Comparison of ENCODE assay signal across 9 cellular contexts in genomic region chr19:4284176-4284958, GRCh38. TPM values are rescaled to one million over a fixed set of nuclear protein-coding genes. Genes with fewer than 3 reads are reported as not detected.
DNase-seq lines count a peak whose midpoint lies in the region; ATAC-seq and TF ChIP-seq lines count a peak whose summit lies in the region.
"Had no signal": no experiment of that assay in that cellular context is flagged by ENCODE, and none has a peak within 500 bp of the region (broad histone marks: within the 10 kb centered on the region; RNA-seq: fewer than 3 reads in every experiment).

No MANE protein-coding gene starts in this region.

- intact Hi-C loops in HCT116 (cut with micrococcal nuclease) = no loop called here

- RAD21 ChIA-PET in HCT116 (lab: Charles Lee; ENCODE audit: low non-redundant PET in 1 of 2, low total read pairs in 2 of 2, uncharacterized antibody in 2 of 2, unreplicated experiment in 2 of 2) = no interaction called here

- H3K9ac ChIP-seq in HCT116 (ENCODE audit: low read length) = no peak overlapping the region
- H3K9ac ChIP-seq in iPS-15b (ENCODE audit: low read depth, low read length) = no peak overlapping the region

- H3K9me2 ChIP-seq in HCT116 (ENCODE audit: insufficient read depth) = no peaks in the 10 kb centered on the region

- in situ Hi-C loops in ACHN (cut with HindIII; ENCODE audit: low pct_ligation_motif_present, low pct_unique_long_range_greater_than_20kb, low sequenced_read_pairs) = no loop called here

- H3K27me3 ChIP-seq in HCT116 (ENCODE audit: insufficient read depth, low read length) (no peaks in the 10 kb centered on the region), RWPE2 (ENCODE audit: insufficient read depth, poor library complexity, severe bottlenecking) (peaks cover 17% of the 10 kb centered on the region), iPS-15b (ENCODE audit: control insufficient read depth, insufficient read depth, low read length) (peaks cover 18% of the 10 kb centered on the region)

- ATAC-seq in HCT116 (peak; percentile 83), RWPE2 (ENCODE audit: low read depth) (peak; percentile 73; the same call in 2 of the 3 replicates), HG03432 (IDR thresholded peaks at IDR 0.05; ENCODE audit: unreplicated experiment) (no peak)

- H3K9me3 ChIP-seq in HCT116 (ENCODE audit: control insufficient read depth in 1 of 2, insufficient read depth in 1 of 2, low read depth in 1 of 2, low read length in 2 of 2) (no peaks in the 10 kb centered on the region), RWPE2 (ENCODE audit: severe bottlenecking) (no peaks in the 10 kb centered on the region), iPS-15b (ENCODE audit: control insufficient read depth, insufficient read depth, low read length) (no peaks in the 10 kb centered on the region)

- no peak overlapping the region for H3K27ac ChIP-seq in HCT116 (ENCODE audit: low read depth, low read length)
- no peak overlapping the region for H3K27ac ChIP-seq in RWPE2 (ENCODE audit: poor library complexity, severe bottlenecking)

- H3K4me1 ChIP-seq in HCT116 (ENCODE audit: control insufficient read depth in 1 of 2, insufficient read depth in 2 of 2, low read length in 2 of 2) (peaks cover 12 to 38% of the 10 kb centered on the region in 2 experiments; a peak in 3 of 4 replicates), RWPE2 (ENCODE audit: insufficient read depth, poor library complexity, severe bottlenecking) (no peaks in the 10 kb centered on the region), iPS-15b (ENCODE audit: control insufficient read depth, insufficient read depth, low read length) (no peaks in the 10 kb centered on the region)

- no peak for TF ChIP-seq POLR2A in HCT116 (IDR thresholded peaks at IDR 0.05; ENCODE audit: borderline replicate concordance, extremely low read depth, insufficient read depth, insufficient read length)

- H3K36me3 ChIP-seq in HCT116 (ENCODE audit: control insufficient read depth in 1 of 2, insufficient read depth in 2 of 2, low read length in 2 of 2) = no peaks in the 10 kb centered on the region
- no peaks in the 10 kb centered on the region for H3K36me3 ChIP-seq in RWPE2 (ENCODE audit: low read depth)
- H3K36me3 ChIP-seq in iPS-15b (ENCODE audit: control insufficient read depth, insufficient read depth, low read length) = no peaks in the 10 kb centered on the region

- DNase-seq in ACHN (peak; percentile 15), HCT116 (ENCODE audit: low read depth, low spot score) (peak; percentile 77), RWPE2 (ENCODE audit: low spot score) (no peak), T-helper 1 cell (no peak), ureter (ENCODE audit: low spot score) (no peak)
- DNase-seq in stimulated activated CD4-positive, alpha-beta T cell treated with anti-CD3 and anti-CD28 coated beads, Interleukin-4, amount 100 ng/mL, for 24 hours = no peak
- DNase-seq: DMS79 treated with DMSO at 0.1 percent for 48 hours had no signal

- no peak for TF ChIP-seq RAD21 in HCT116 (IDR thresholded peaks at IDR 0.05; ENCODE audit: low read depth)

- H2AFZ ChIP-seq in HCT116 (ENCODE audit: low read depth, low read length, poor library complexity, severe bottlenecking) = peak overlapping the region; percentile 61

- no peaks in the 10 kb centered on the region for H4K20me1 ChIP-seq in HCT116 (ENCODE audit: insufficient read depth)

- no TSS peak for BruUV-seq in HCT116 (replicated peaks; lab: Mats Ljungman, UMichigan)

- peak overlapping the region; percentile 63 for H3K4me2 ChIP-seq in HCT116 (ENCODE audit: low read length)

- no peaks in the 10 kb centered on the region for H3K79me2 ChIP-seq in HCT116 (ENCODE audit: insufficient read depth, low read length)

- peak overlapping the region; percentile 16 to 35; a peak in 3 of 4 replicates for H3K4me3 ChIP-seq in HCT116 (replicated peaks in 1 of 2; ENCODE audit: low read depth in 1 of 2, low read length in 2 of 2)
- no peak overlapping the region for H3K4me3 ChIP-seq in RWPE2 (ENCODE audit: severe bottlenecking)
- peak overlapping the region; percentile 48 for H3K4me3 ChIP-seq in iPS-15b (ENCODE audit: low read depth, low read length)

- CTCF ChIA-PET in HCT116 (lab: Charles Lee) = interaction anchor here (1.4 kb wide), 1 partner anchor 17 kb away, joined by 6 read pairs; no protein-coding TSS in a partner anchor

- no peak for TF ChIP-seq CTCF in HCT116 (IDR thresholded peaks at IDR 0.05 in 2 of 3, conservative IDR thresholded peaks at IDR 0.05 in 1 of 3; ENCODE audit: borderline replicate concordance in 1 of 3, insufficient read depth in 1 of 3, low read depth in 2 of 3, low read length in 2 of 3)
- no peak for TF ChIP-seq CTCF in RWPE2 (IDR thresholded peaks at IDR 0.05; ENCODE audit: poor library complexity, severe bottlenecking)

- POLR2A ChIA-PET in HCT116 (lab: Charles Lee) = interaction anchor here (0.5 kb wide), 1 partner anchor 562 kb away, joined by 3 read pairs; no protein-coding TSS in a partner anchor

TF ChIP-seq in HCT116, 20 proteins besides CTCF, POLR2A, EP300 and RAD21:
- TF ChIP-seq SP1 (IDR thresholded peaks at IDR 0.05; ENCODE audit: low read depth) (peak; percentile 61), TCF7L2 (IDR thresholded peaks at IDR 0.05; ENCODE audit: borderline replicate concordance, extremely low read depth, insufficient read depth, insufficient read length) (no peak)

RNA-seq across cellular contexts. Expression of gene SHD, which starts 5.3 kb away (rescaled TPM):
- total RNA-seq in HCT116 (2021; ENCODE audit: unreplicated experiment) (2.0 TPM), ureter (not detected)
- polyA plus RNA-seq in HCT116 (2012) = 2.9 and 3.7 TPM in 2 replicates

RNA-seq across cellular contexts. Expression of gene TMIGD2, which starts 17.8 kb away (rescaled TPM):
- total RNA-seq in HCT116 (2021; ENCODE audit: unreplicated experiment) (not detected), ureter (1.2 TPM)
- not detected in 2 replicates for polyA plus RNA-seq in HCT116 (2012)

RNA-seq across cellular contexts. Expression of gene FSD1, which starts 20.0 kb away (rescaled TPM):
- total RNA-seq in HCT116 (2021; ENCODE audit: unreplicated experiment) = 20.1 TPM
- 11.6 and 13.9 TPM in 2 replicates for polyA plus RNA-seq in HCT116 (2012)
- total RNA-seq in ureter = not detected

RNA-seq across cellular contexts. Expression of gene YJU2, which starts 37.5 kb away (rescaled TPM):
- total RNA-seq in HCT116 (2021; ENCODE audit: unreplicated experiment) = 26.9 TPM
- 29.8 and 30.7 TPM in 2 replicates for polyA plus RNA-seq in HCT116 (2012)
- total RNA-seq in ureter = 22.2 TPM

RNA-seq across cellular contexts. Expression of gene STAP2, which starts 54.3 kb away (rescaled TPM):
- total RNA-seq in HCT116 (2021; ENCODE audit: unreplicated experiment) = 2.1 TPM
- 2.4 and 2.5 TPM in 2 replicates for polyA plus RNA-seq in HCT116 (2012)
- total RNA-seq in ureter = 66.8 TPM

Comparison
In these comparisons a context has a peak if more than half of its experiments do, and no peak if none do; other contexts are left out.
1. DNase-seq: peak in ACHN (single experiment) and HCT116 (single experiment); none in RWPE2 (single experiment), T-helper 1 cell (0 of 5), ureter (single experiment) and stimulated activated CD4-positive, alpha-beta T cell treated with anti-CD3 and anti-CD28 coated beads, Interleukin-4, amount 100 ng/mL, for 24 hours (single experiment).
2. RNA of gene FSD1, which starts 20.0 kb away (total RNA-seq): 20.1 TPM in HCT116 (single experiment); not detected in ureter (single experiment); every median in the first group is over 10 times any median in the second.